ENCODE assay signal across 8 cellular contexts in genomic region chr18:68847219-68847860, GRCh38. TPM values are rescaled to one million over a fixed set of nuclear protein-coding genes. Genes with fewer than 3 reads are reported as not detected.
DNase-seq lines count a peak whose midpoint lies in the region; ATAC-seq and TF ChIP-seq lines count a peak whose summit lies in the region.

No MANE protein-coding gene starts in this region.

- H3K9me2 ChIP-seq in GM23338 (ENCODE audit: insufficient read depth): no peaks in the 10 kb centered on the region

- no peak overlapping the region for H3K27ac Mint-ChIP-seq in GM23338

- H4K20me1 ChIP-seq in GM23338 (replicated peaks; ENCODE audit: insufficient read depth): no peaks in the 10 kb centered on the region; the same call in 1 of the 2 replicates

- peak in 1 of 2 experiments; percentile 85; a peak in 3 of 4 replicates for TF ChIP-seq CTCF in GM23338 (conservative IDR thresholded peaks at IDR 0.05; ENCODE audit: low read depth in 2 of 2)

- no peaks in the 10 kb centered on the region for H3K27me3 Mint-ChIP-seq in GM23338 (ENCODE audit: insufficient read depth, low read depth, poor library complexity)

- H3K9ac ChIP-seq in endocrine pancreas (ENCODE audit: control insufficient read depth, insufficient read depth, low read length): no peak overlapping the region

- no peak overlapping the region for H3K4me2 ChIP-seq in GM23338

- no peaks in the 10 kb centered on the region for H3F3A ChIP-seq in GM23338 (replicated peaks; ENCODE audit: low read depth)

- no peaks in the 10 kb centered on the region for H3K9me3 ChIP-seq in endocrine pancreas (ENCODE audit: control insufficient read depth, low read length)

- no peaks in the 10 kb centered on the region for H3K4me1 ChIP-seq in GM23338 (ENCODE audit: insufficient read depth)
- H3K4me1 ChIP-seq in endocrine pancreas (ENCODE audit: control insufficient read depth, insufficient read depth, low read length): peaks cover 5% of the 10 kb centered on the region

- H3K4me3 ChIP-seq in GM23338 (no peak overlapping the region), endocrine pancreas (ENCODE audit: control insufficient read depth, insufficient read depth, low read length) (peak overlapping the region; percentile 52)

- no peaks in the 10 kb centered on the region for H3K36me3 ChIP-seq in GM23338 (ENCODE audit: insufficient read depth)
- no peaks in the 10 kb centered on the region for H3K36me3 ChIP-seq in endocrine pancreas (ENCODE audit: control insufficient read depth, insufficient read depth, low read length)

- no peaks in the 10 kb centered on the region for H3K27me3 ChIP-seq in GM23338 (ENCODE audit: insufficient read depth)
- no peaks in the 10 kb centered on the region for H3K27me3 ChIP-seq in endocrine pancreas (ENCODE audit: control insufficient read depth, insufficient read depth, low read length)

- H3K4me1 Mint-ChIP-seq in GM23338: no peaks in the 10 kb centered on the region

- H3K27ac ChIP-seq in GM23338 (ENCODE audit: low read depth) (no peak overlapping the region), substantia nigra (ENCODE audit: low read depth, low read length, poor library complexity, severe bottlenecking) (no peak overlapping the region)

- H3K4me3 Mint-ChIP-seq in GM23338: no peak overlapping the region

- no peaks in the 10 kb centered on the region for H3K9me3 Mint-ChIP-seq in GM23338

- H2AFZ ChIP-seq in GM23338: no peak overlapping the region

- DNase-seq in DMS114 treated with DMSO at 0.1 percent for 48 hours (lab: John Stamatoyannopoulos, UW; ENCODE audit: unreplicated experiment) (peak; percentile 11), GM23338 (ENCODE audit: low spot score) (peak; percentile 29), NCI-H82 treated with DMSO at 0.1 percent for 48 hours (lab: John Stamatoyannopoulos, UW; ENCODE audit: unreplicated experiment) (peak; percentile 54), pulmonary artery endothelial cell (ENCODE audit: low read depth, low spot score) (peak; percentile 11), hepatic stellate cell (ENCODE audit: low spot score) (no peak), substantia nigra (lab: John Stamatoyannopoulos, UW) (no peak)

- ATAC-seq in GM23338 (no peak), HG03045 (IDR thresholded peaks at IDR 0.05; ENCODE audit: unreplicated experiment) (no peak)

- H3K36me3 Mint-ChIP-seq in GM23338 (ENCODE audit: low read depth): no peaks in the 10 kb centered on the region

- H3K79me2 ChIP-seq in GM23338 (replicated peaks; ENCODE audit: insufficient read depth): no peaks in the 10 kb centered on the region

TF ChIP-seq in GM23338, 12 proteins besides CTCF, POLR2A, EP300 and RAD21:
- no peak for TF ChIP-seq NANOG (IDR thresholded peaks at IDR 0.05; ENCODE audit: borderline replicate concordance)
- no peak for TF ChIP-seq EZH2phosphoT487 (IDR thresholded peaks at IDR 0.05; ENCODE audit: unreplicated experiment)
- TF ChIP-seq CREB1 (CRISPR knock-in tag; IDR thresholded peaks at IDR 0.05; ENCODE audit: low read depth): no peak
- no peak for TF ChIP-seq POLR2AphosphoS5 (IDR thresholded peaks at IDR 0.05; ENCODE audit: low read depth)

RNA-seq across cellular contexts. Expression of gene CCDC102B, which starts 49.5 kb away (rescaled TPM):
- 0.16 and 1.3 TPM in 2 replicates for total RNA-seq in GM23338 (2014; rRNA removed; shearing (Covaris generic))
- 2.1 and 3.4 TPM in 2 replicates for polyA plus RNA-seq in GM23338 (2016; fragmentation: Nextera tagmentation; extraction: Ambion mirVana)
- total RNA-seq in pulmonary artery endothelial cell: 0.28 and 1.7 TPM in 2 replicates

Comparison
In these comparisons a context has a peak if more than half of its experiments do, and no peak if none do; other contexts are left out.
1. DNase-seq: peak in DMS114 treated with DMSO at 0.1 percent for 48 hours (single experiment), GM23338 (single experiment), NCI-H82 treated with DMSO at 0.1 percent for 48 hours (single experiment) and pulmonary artery endothelial cell (single experiment); none in hepatic stellate cell (single experiment) and substantia nigra (0 of 49).